Comparison of ENCODE assay signal across 1 cellular context in genomic region chr3:119636891-119637611, GRCh38.
TF ChIP-seq lines count a peak whose summit lies in the region.

No MANE protein-coding gene starts in this region.

TF ChIP-seq in SK-N-SH, 30 proteins besides CTCF, POLR2A, EP300 and RAD21 (continued from another document):
- TF ChIP-seq ZBTB33 (IDR thresholded peaks at IDR 0.05; ENCODE audit: borderline replicate concordance, low read depth) = no peak
- no peak for TF ChIP-seq NRF1 (IDR thresholded peaks at IDR 0.05; ENCODE audit: low read depth, low read length)
- TF ChIP-seq TAF1 (IDR thresholded peaks at IDR 0.05; ENCODE audit: borderline replicate concordance, low read depth, low read length) = no peak
- no peak for TF ChIP-seq YY1 (IDR thresholded peaks at IDR 0.05; ENCODE audit: low read depth)
- no peak for TF ChIP-seq PBX3 (IDR thresholded peaks at IDR 0.05)
- no peak for TF ChIP-seq ELF1 (IDR thresholded peaks at IDR 0.05)
- TF ChIP-seq JUND (IDR thresholded peaks at IDR 0.05) = no peak
- TF ChIP-seq SMC3 (IDR thresholded peaks at IDR 0.05; ENCODE audit: low read depth, low read length) = no peak
- TF ChIP-seq TEAD4 (IDR thresholded peaks at IDR 0.05; ENCODE audit: borderline replicate concordance, insufficient read depth) = no peak
- no peak for TF ChIP-seq USF2 (IDR thresholded peaks at IDR 0.05; ENCODE audit: borderline replicate concordance, low read depth, low read length)
- TF ChIP-seq SIN3A (IDR thresholded peaks at IDR 0.05; ENCODE audit: borderline replicate concordance, low read depth, low read length) = no peak
- no peak for TF ChIP-seq FOSL2 (IDR thresholded peaks at IDR 0.05; ENCODE audit: borderline replicate concordance, low read depth)
TF ChIP-seq in SK-N-SH: peak in this region for 0.
